12 cellular contexts compared by ENCODE assay signal in genomic region chr5:168085321-168086040, GRCh38.
DNase-seq lines count a peak whose midpoint lies in the region; ATAC-seq and TF ChIP-seq lines count a peak whose summit lies in the region.
"Had no signal": no experiment of that assay in that cellular context is flagged by ENCODE, and none has a peak within 500 bp of the region (broad histone marks: within the 10 kb centered on the region; RNA-seq: fewer than 3 reads in every experiment).

No MANE protein-coding gene starts in this region.

- TF ChIP-seq CTCF in PC-3 (conservative IDR thresholded peaks at IDR 0.05; ENCODE audit: low read depth, low read length), result no peak
- no peak for TF ChIP-seq CTCF in fibroblast of pulmonary artery (IDR thresholded peaks at IDR 0.05; ENCODE audit: low read length, missing control alignments)

- no peaks in the 10 kb centered on the region for H3F3A ChIP-seq in PC-3 (ENCODE audit: low read length, unreplicated experiment)

- POLR2A ChIA-PET in PC-3 (lab: Charles Lee; ENCODE audit: unreplicated experiment), result no interaction called here

- no peaks in the 10 kb centered on the region for H3K9me3 ChIP-seq in PC-3 (ENCODE audit: low read length)
- H3K9me3 ChIP-seq: esophagus squamous epithelium had no signal

- intact Hi-C loops in PC-3 (cut with micrococcal nuclease), result no loop called here

- H3K4me2 ChIP-seq in PC-3 (ENCODE audit: low read length), result peak overlapping the region; percentile 51

- no peak overlapping the region for H2AFZ ChIP-seq in PC-3 (ENCODE audit: low read length)

- H3K9me2 ChIP-seq in PC-3 (replicated peaks; ENCODE audit: low read length), result no peaks in the 10 kb centered on the region

- BruUV-seq in PC-3 (replicated peaks; lab: Mats Ljungman, UMichigan), result no TSS peak

- ATAC-seq in PC-3, result peak; percentile 19
- no peak for ATAC-seq in HG03469 (IDR thresholded peaks at IDR 0.05; ENCODE audit: unreplicated experiment)
- ATAC-seq in GM21529 (IDR thresholded peaks at IDR 0.05; ENCODE audit: unreplicated experiment), result no peak

- peak; percentile 57 for DNase-seq in EL
- DNase-seq in PC-3, result no peak
- DNase-seq in fibroblast of pulmonary artery (ENCODE audit: low read depth), result peak; percentile 16
- peak; percentile 63 for DNase-seq in retina
- DNase-seq in NK-92 (lab: John Stamatoyannopoulos, UW; ENCODE audit: unreplicated experiment), result no peak
- DNase-seq in NCI-H446 treated with DMSO at 0.1 percent for 48 hours (lab: John Stamatoyannopoulos, UW), result no peak
- DNase-seq: activated CD4-positive, CD25-positive, alpha-beta regulatory T cell treated with anti-CD3 and anti-CD28 coated beads, Interleukin-2, amount 50 U/mL, for 72 hours; esophagus squamous epithelium; stimulated activated CD4-positive, alpha-beta T cell treated with anti-CD3 and anti-CD28 coated beads, Interleukin-4, amount 100 ng/mL, for 1 hour had no signal

- H3K9ac ChIP-seq in PC-3 (ENCODE audit: low read length), result no peak overlapping the region; the same call in 1 of the 2 replicates

- no peaks in the 10 kb centered on the region for H4K20me1 ChIP-seq in PC-3 (ENCODE audit: low read length)

- no peaks in the 10 kb centered on the region for H3K27me3 ChIP-seq in PC-3 (ENCODE audit: low read length)
- H3K27me3 ChIP-seq: esophagus squamous epithelium had no signal

- H3K79me2 ChIP-seq in PC-3 (ENCODE audit: low read length), result no peaks in the 10 kb centered on the region

- peak overlapping the region; percentile 42 for H3K27ac ChIP-seq in PC-3 (ENCODE audit: low read length)
- H3K27ac ChIP-seq: coronary artery, esophagus squamous epithelium had no signal

- CTCF ChIA-PET in PC-3 (lab: Charles Lee), result no interaction called here

- H3K36me3 ChIP-seq in PC-3 (ENCODE audit: low read depth, low read length), result no peaks in the 10 kb centered on the region
- H3K36me3 ChIP-seq: esophagus squamous epithelium had no signal

- H3K4me3 ChIP-seq in PC-3 (ENCODE audit: low read length) (no peak overlapping the region), fibroblast of pulmonary artery (replicated peaks; ENCODE audit: low read depth, low read length) (no peak overlapping the region)
- H3K4me3 ChIP-seq: coronary artery, esophagus squamous epithelium had no signal

- peaks cover 13% of the 10 kb centered on the region for H3K4me1 ChIP-seq in PC-3 (ENCODE audit: insufficient read depth, low read length)

Comparison
In these comparisons a context has a peak if more than half of its experiments do, and no peak if none do; other contexts are left out.
1. DNase-seq: peak in EL (single experiment), fibroblast of pulmonary artery (single experiment) and retina (single experiment); none in PC-3 (single experiment), NK-92 (single experiment) and NCI-H446 treated with DMSO at 0.1 percent for 48 hours (single experiment).